Comparison of ENCODE assay signal across 25 cellular contexts in genomic region chr11:70894566-70894965, GRCh38.
"Had no signal": no experiment of that assay in that cellular context is flagged by ENCODE, and none has a peak within 500 bp of the region (broad histone marks: within the 10 kb centered on the region; RNA-seq: fewer than 3 reads in every experiment).

No MANE protein-coding gene starts in this region.

- H3K4me1 ChIP-seq: colonic mucosa, esophagus squamous epithelium, gastrocnemius medialis, heart right ventricle, left lung had no signal

- FAIRE-seq: endometrium, islet of Langerhans, keratinocyte had no signal

- H3K4me3 ChIP-seq: colonic mucosa, esophagus squamous epithelium, gastrocnemius medialis, heart right ventricle, left lung, lung had no signal

- H3K36me3 ChIP-seq: colonic mucosa, esophagus squamous epithelium, gastrocnemius medialis, heart right ventricle, left lung had no signal

- H3K27ac ChIP-seq: colonic mucosa, epithelial cell of prostate, esophagus squamous epithelium, gastrocnemius medialis, heart right ventricle, left lung had no signal

- DNase-seq: colonic mucosa; cortex of kidney; effector CD8-positive, alpha-beta T cell; effector memory CD8-positive, alpha-beta T cell; erythroblast; esophagus squamous epithelium; foreskin fibroblast; foreskin melanocyte; gastrocnemius medialis; glutamatergic neuron; head of caudate nucleus; heart right ventricle; hippocampal formation; kidney glomerular epithelial cell; left ventricle myocardium superior; mammary epithelial cell; mesendoderm; midbrain had no signal

- H3K9me3 ChIP-seq: colonic mucosa had no signal

- ATAC-seq: effector memory CD8-positive, alpha-beta T cell; esophagus mucosa; gastrocnemius medialis; left lung; left ventricle myocardium superior had no signal

- H3K27me3 ChIP-seq: colonic mucosa, esophagus squamous epithelium, gastrocnemius medialis, left lung had no signal
